Comparison of ENCODE assay signal across 15 cellular contexts in the genomic region with DNA sequence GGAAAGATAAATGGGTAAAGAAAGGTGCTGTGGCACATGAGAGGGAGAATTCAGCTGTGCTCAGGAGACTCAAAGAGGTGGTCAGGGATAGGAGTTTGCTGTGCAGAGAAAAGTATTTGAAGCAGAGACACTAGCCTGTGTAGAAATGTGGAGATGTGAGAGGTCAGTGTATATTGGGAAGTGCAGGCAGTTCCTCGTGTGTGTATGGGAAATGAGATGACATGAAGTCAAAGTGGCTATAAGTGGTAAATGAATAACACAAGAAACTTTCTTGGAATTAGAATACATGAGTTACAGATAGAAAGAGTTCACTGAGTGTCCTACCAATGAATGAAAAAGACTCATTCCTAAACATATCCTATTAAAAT. TPM values are rescaled to one million over a fixed set of nuclear protein-coding genes. Genes with fewer than 3 reads are reported as not detected.
DNase-seq lines count a peak whose midpoint lies in the region; ATAC-seq and TF ChIP-seq lines count a peak whose summit lies in the region.
"Had no signal": no experiment of that assay in that cellular context is flagged by ENCODE, and none has a peak within 500 bp of the region (broad histone marks: within the 10 kb centered on the region; RNA-seq: fewer than 3 reads in every experiment).

No MANE protein-coding gene starts in this region.

- H3K9me3 ChIP-seq in ascending aorta = no peaks in the 10 kb centered on the region
- H3K9me3 ChIP-seq: prostate gland had no signal

- no peak overlapping the region for H3K4me3 ChIP-seq in ascending aorta
- H3K4me3 ChIP-seq in foreskin fibroblast (ENCODE audit: low read depth in 1 of 2, low read length in 2 of 2) = no peak overlapping the region
- H3K4me3 ChIP-seq in skeletal muscle cell (ENCODE audit: low read depth, low read length) = no peak overlapping the region
- H3K4me3 ChIP-seq: prostate gland had no signal

- intact Hi-C loops in ascending aorta (cut with DNase I) = loop anchor here (5.0 kb wide), 1 partner anchor 70 kb away; no protein-coding TSS in a partner anchor

- no peaks in the 10 kb centered on the region for H3K36me3 ChIP-seq in ascending aorta
- H3K36me3 ChIP-seq: prostate gland had no signal

- H3K27ac ChIP-seq in ascending aorta = peak overlapping the region; percentile 31 to 65

- peaks cover 0 to 27% of the 10 kb centered on the region in 2 donors for H3K4me1 ChIP-seq in ascending aorta
- H3K4me1 ChIP-seq: prostate gland had no signal

- H3K27me3 ChIP-seq in ascending aorta = no peaks in the 10 kb centered on the region

- TF ChIP-seq CTCF in ascending aorta (IDR thresholded peaks at IDR 0.05) (no peak), foreskin fibroblast (IDR thresholded peaks at IDR 0.05; ENCODE audit: low read depth, low read length) (no peak)

- no peak for ATAC-seq in GM19035 (IDR thresholded peaks at IDR 0.05; ENCODE audit: unreplicated experiment)
- ATAC-seq: T-helper 17 cell had no signal

- DNase-seq in AG08395 (ENCODE audit: low spot score) (peak; percentile 7), ascending aorta (ENCODE audit: low spot score in 2 of 2) (no peak), foreskin fibroblast (peak; percentile 64 to 71), skeletal muscle cell (ENCODE audit: low read depth) (peak; percentile 34), ecto neural progenitor cell (ENCODE audit: low spot score) (no peak), MV-4-11 (lab: John Stamatoyannopoulos, UW) (no peak)
- no peak for DNase-seq in activated T-cell treated with anti-CD3 and anti-CD28 coated beads, Interleukin-2, amount 50 U/mL, for 48 hours
- DNase-seq: anterior cingulate cortex; immature natural killer cell; MM.1S; NCI-H748 treated with DMSO at 0.1 percent for 48 hours; stimulated activated CD4-positive, alpha-beta T cell treated with anti-CD3 and anti-CD28 coated beads, Interleukin-2, amount 100 ng/mL, for 48 hours; T-helper 17 cell had no signal

RNA-seq across cellular contexts. Expression of gene MAP3K20, which starts 11.6 kb away (rescaled TPM):
- total RNA-seq in ascending aorta = 21.3 TPM

Comparison
In these comparisons a context has a peak if more than half of its experiments do, and no peak if none do; other contexts are left out.
1. DNase-seq: peak in AG08395 (single experiment), foreskin fibroblast (2 of 2) and skeletal muscle cell (single experiment); none in ascending aorta (0 of 2), ecto neural progenitor cell (single experiment), MV-4-11 (single experiment) and activated T-cell treated with anti-CD3 and anti-CD28 coated beads, Interleukin-2, amount 50 U/mL, for 48 hours (0 of 2).